9 cellular contexts compared by ENCODE assay signal in genomic region chr19:49056902-49057596, GRCh38. TPM values are rescaled to one million over a fixed set of nuclear protein-coding genes. Genes with fewer than 3 reads are reported as not detected.
A peak's percentile ranks its signal among the peaks of the same experiment; 100 is the strongest.
DNase-seq lines count a peak whose midpoint lies in the region; ATAC-seq, FAIRE-seq and TF ChIP-seq lines count a peak whose summit lies in the region.
"Not testable (repeated sequence)": the region's sequence is repeated elsewhere in the genome, so short reads cannot be mapped to it uniquely, and the experiment has no call there.
"Had no signal": no experiment of that assay in that cellular context is flagged by ENCODE, and none has a peak within 500 bp of the region (broad histone marks: within the 10 kb centered on the region; RNA-seq: fewer than 3 reads in every experiment).

No MANE protein-coding gene starts in this region.

- ATAC-seq in activated B cell treated with CpG ODN at 0.5 μM for 24 hours (ENCODE audit: low read depth); K562; stimulated activated memory B cell treated with anti-CD40 and anti-IgM and Interleukin-4, amounts not matched to agents 10 μg/mL and 1 μg/mL and 100 μg/mL, for 72 hours: not testable (repeated sequence)
- ATAC-seq in esophagus mucosa = peak; percentile 6

- H3K36me3 ChIP-seq in K562 (ENCODE audit: control insufficient read depth, insufficient read depth, low read length) = not testable (repeated sequence)

- not testable (repeated sequence) for TF ChIP-seq POLR2A in K562 (conservative IDR thresholded peaks at IDR 0.05)

- not testable (repeated sequence) for H3K9me3 ChIP-seq in AG04450 (ENCODE audit: control insufficient read depth, insufficient read depth, low read length); K562 (replicated peaks; ENCODE audit: control insufficient read depth, insufficient read depth, low read depth, low read length)

- peak; percentile 48 for FAIRE-seq in K562 (lab: Jason Lieb, UNC)

- H3K27me3 ChIP-seq in AG04450 (ENCODE audit: control insufficient read depth, insufficient read depth, low read length) = not testable (repeated sequence)
- peaks cover 14 to 54% of the 10 kb centered on the region in 2 experiments; a peak in 3 of 5 replicates for H3K27me3 ChIP-seq in K562 (ENCODE audit: control insufficient read depth in 2 of 2, insufficient read depth in 2 of 2, low read length in 2 of 2)

- peak overlapping the region; percentile 79 for H3K4me3 Mint-ChIP-seq in activated B cell treated with CpG ODN at 0.5 μM for 24 hours
- peak overlapping the region; percentile 81 to 92 (median 89) for H3K4me3 Mint-ChIP-seq in immature natural killer cell
- peak overlapping the region; percentile 72 for H3K4me3 Mint-ChIP-seq in nephron progenitor cell
- H3K4me3 Mint-ChIP-seq in stimulated activated memory B cell treated with anti-CD40 and anti-IgM and Interleukin-4, amounts not matched to agents 10 μg/mL and 1 μg/mL and 100 μg/mL, for 72 hours = peak overlapping the region; percentile 83

- not testable (repeated sequence) for TF ChIP-seq EP300 in K562 (IDR thresholded peaks at IDR 0.05; ENCODE audit: low read length)

- peak; percentile 10; the same call in 1 of the 2 replicates for TF ChIP-seq CTCF in AG04450 (IDR thresholded peaks at IDR 0.05; ENCODE audit: low read depth, low read length)
- not testable (repeated sequence) for TF ChIP-seq CTCF in HFF-Myc (IDR thresholded peaks at IDR 0.05; ENCODE audit: low read depth, low read length, missing control alignments); activated B cell treated with CpG ODN at 0.5 μM for 24 hours (IDR thresholded peaks at IDR 0.05); K562 (IDR thresholded peaks at IDR 0.05 in 2 of 3, conservative IDR thresholded peaks at IDR 0.05 in 1 of 3; ENCODE audit: insufficient read depth in 2 of 3, low read depth in 1 of 3, low read length in 3 of 3); nephron progenitor cell (IDR thresholded peaks at IDR 0.05)

- H3K36me3 Mint-ChIP-seq in activated B cell treated with CpG ODN at 0.5 μM for 24 hours (ENCODE audit: low read depth); immature natural killer cell; nephron progenitor cell (ENCODE audit: low read depth); stimulated activated memory B cell treated with anti-CD40 and anti-IgM and Interleukin-4, amounts not matched to agents 10 μg/mL and 1 μg/mL and 100 μg/mL, for 72 hours: not testable (repeated sequence)

- H3K4me2 ChIP-seq in K562 (ENCODE audit: insufficient read depth, low read length) = peak overlapping the region; percentile 82

- not testable (repeated sequence) for H3K9me3 Mint-ChIP-seq in activated B cell treated with CpG ODN at 0.5 μM for 24 hours; immature natural killer cell; nephron progenitor cell; stimulated activated memory B cell treated with anti-CD40 and anti-IgM and Interleukin-4, amounts not matched to agents 10 μg/mL and 1 μg/mL and 100 μg/mL, for 72 hours

- H3K4me1 Mint-ChIP-seq in activated B cell treated with CpG ODN at 0.5 μM for 24 hours (peaks cover 24% of the 10 kb centered on the region), immature natural killer cell (peaks cover 18 to 20% of the 10 kb centered on the region in 2 donors), nephron progenitor cell (peaks cover 38% of the 10 kb centered on the region)
- H3K4me1 Mint-ChIP-seq in stimulated activated memory B cell treated with anti-CD40 and anti-IgM and Interleukin-4, amounts not matched to agents 10 μg/mL and 1 μg/mL and 100 μg/mL, for 72 hours = peaks cover 27% of the 10 kb centered on the region

- CTCF ChIA-PET in AG04450 (lab: Charles Lee) (interaction anchor here (0.7 to 2.4 kb wide), 9 partner anchors 12 to 142 kb away, joined by 3 to 18 read pairs (median 5); partner anchors contain the start of genes GYS1 and RUVBL2), activated B cell treated with CpG ODN at 0.5 μM for 24 hours (lab: Charles Lee) (interaction anchor here (0.9 to 1.3 kb wide), 4 partner anchors 12 to 151 kb away, joined by 3 to 5 read pairs (median 3); partner anchors contain the start of genes GYS1 and RUVBL2)
- CTCF ChIA-PET in K562 (lab: Yijun Ruan, JAX; ENCODE audit: low intra/inter-chr PET ratio) = not testable (repeated sequence)

- H4K20me1 ChIP-seq in K562 (replicated peaks; ENCODE audit: control insufficient read depth, insufficient read depth, low read length) = not testable (repeated sequence)

- BruUV-seq in K562 (replicated peaks; lab: Mats Ljungman, UMichigan) = not testable (repeated sequence)

- DNase-seq in AG04450 (ENCODE audit: low read depth, low spot score); HFF-Myc (ENCODE audit: extremely low read depth, low read depth); K562 (ENCODE audit: extremely low read depth in 1 of 4, low spot score in 3 of 4); nephron progenitor cell: not testable (repeated sequence)
- DNase-seq in activated B cell treated with CpG ODN at 0.5 μM for 24 hours = peak; percentile 27
- DNase-seq in immature natural killer cell = peak in 2 of 3 donors; percentile 9 to 19

- 34% methylated on average over 20 of the region's 34 CpGs for WGBS in K562 (ENCODE audit: insufficient coverage, low coverage, missing lambda C conversion rate)

- not testable (repeated sequence) for H3K9me1 ChIP-seq in K562 (ENCODE audit: control insufficient read depth, insufficient read depth, low read length)

- H3K4me3 ChIP-seq in AG04450 (ENCODE audit: low read depth, low read length) (peak overlapping the region; percentile 64), HFF-Myc (replicated peaks; ENCODE audit: low read depth, low read length) (peak overlapping the region; percentile 42)
- H3K4me3 ChIP-seq in K562 = not testable (repeated sequence)

- peaks cover 2 to 34% of the 10 kb centered on the region in 2 experiments; a peak in 3 of 5 replicates for H3K4me1 ChIP-seq in K562 (replicated peaks in 1 of 2; ENCODE audit: control insufficient read depth in 2 of 2, insufficient read depth in 2 of 2, low read length in 2 of 2)

- not testable (repeated sequence) for H3K27ac ChIP-seq in AG04450 (ENCODE audit: low read depth, low read length); K562 (ENCODE audit: extremely low read depth, low read depth, low read length)

- POLR2A ChIA-PET in AG04450 (lab: Yijun Ruan, JAX) = interaction anchor here (0.6 to 1.2 kb wide), 4 partner anchors 8 to 1338 kb away, joined by 3 read pairs; partner anchors contain the start of genes GYS1, NTF4 and RUVBL2
- POLR2A ChIA-PET in activated B cell treated with CpG ODN at 0.5 μM for 24 hours (lab: Charles Lee) = interaction anchor here (0.6 to 1.0 kb wide), 2 partner anchors 63 to 434 kb away, joined by 3 to 7 read pairs; partner anchors contain the start of gene RUVBL2
- POLR2A ChIA-PET in K562 (lab: Yijun Ruan, JAX) = interaction anchor here (0.6 to 1.2 kb wide), 3 partner anchors 10 to 93 kb away, joined by 3 to 5 read pairs (median 4); no protein-coding TSS in a partner anchor

- H2AFZ ChIP-seq in K562 (ENCODE audit: low read depth, low read length) = peak overlapping the region; percentile 96; the same call in 1 of the 2 replicates

- H3K9ac ChIP-seq in K562 (ENCODE audit: insufficient read depth in 1 of 2, low read depth in 2 of 2, low read length in 2 of 2) = peak overlapping the region in 1 of 2 experiments; percentile 91; a peak in 2 of 4 replicates

- H3K27ac Mint-ChIP-seq in activated B cell treated with CpG ODN at 0.5 μM for 24 hours; nephron progenitor cell; stimulated activated memory B cell treated with anti-CD40 and anti-IgM and Interleukin-4, amounts not matched to agents 10 μg/mL and 1 μg/mL and 100 μg/mL, for 72 hours: not testable (repeated sequence)
- H3K27ac Mint-ChIP-seq in immature natural killer cell = peak overlapping the region in 1 of 6 donors; percentile 27

- in situ Hi-C loops in K562 (cut with MboI) = not testable (repeated sequence)

- intact Hi-C loops in activated B cell treated with CpG ODN at 0.5 μM for 24 hours (cut with micrococcal nuclease) = loop anchor here (5.0 kb wide), 1 partner anchor 40 kb away; the partner anchor contains the start of gene LHB
- intact Hi-C loops in K562 (cut with micrococcal nuclease) = not testable (repeated sequence)

- not testable (repeated sequence) for TF ChIP-seq RAD21 in K562 (CRISPR knock-in tag; conservative IDR thresholded peaks at IDR 0.05 in 1 of 2, IDR thresholded peaks at IDR 0.05 in 1 of 2)

- peaks cover 33% of the 10 kb centered on the region for H3K27me3 Mint-ChIP-seq in activated B cell treated with CpG ODN at 0.5 μM for 24 hours
- H3K27me3 Mint-ChIP-seq in immature natural killer cell (ENCODE audit: low read depth in 3 of 3) = peaks cover 10 to 20% (median 13%) of the 10 kb centered on the region in 3 donors
- H3K27me3 Mint-ChIP-seq in nephron progenitor cell (ENCODE audit: low read depth, poor library complexity) = peaks cover 47% of the 10 kb centered on the region
- H3K27me3 Mint-ChIP-seq in stimulated activated memory B cell treated with anti-CD40 and anti-IgM and Interleukin-4, amounts not matched to agents 10 μg/mL and 1 μg/mL and 100 μg/mL, for 72 hours = peaks cover 78% of the 10 kb centered on the region

- not testable (repeated sequence) for H3K79me2 ChIP-seq in K562 (ENCODE audit: control insufficient read depth, insufficient read depth, low read length)

RNA-seq across cellular contexts. Expression of gene CGB7, which starts 0.5 kb away (rescaled TPM):
- polyA plus RNA-seq in AG04450 (2011; rRNA removed) = 0.42 and 0.87 TPM in 2 replicates
- polyA minus RNA-seq in AG04450 (2011; rRNA and poly(A)+ RNA removed) = 0.30 and 0.37 TPM in 2 replicates
- not detected in 2 replicates for total RNA-seq in activated B cell treated with CpG ODN at 0.5 μM for 24 hours
- not detected in 2 replicates for total RNA-seq in K562 (2011; cell fraction: chromatin; rRNA removed; ENCODE audit: low replicate concordance)
- not detected in 2 replicates for total RNA-seq in K562 (2011; cell fraction: nucleolus; rRNA removed)
- total RNA-seq in K562 (2011; cell fraction: nucleoplasm; rRNA removed) = not detected in 2 replicates
- total RNA-seq in K562 (2014; rRNA removed) = not detected in 2 replicates
- total RNA-seq in K562 (2014; rRNA removed; fragmentation: Illumina TruSeq; extraction: Trizol) = not detected in 2 replicates
- not detected in 2 replicates for total RNA-seq in K562 (2015; rRNA removed; fragmentation: Illumina TruSeq; extraction: Trizol)
- not detected in 2 replicates for total RNA-seq in K562 (2021)
- not detected in 2 replicates for polyA plus RNA-seq in K562 (2011; rRNA removed)
- polyA plus RNA-seq in K562 (2011; cell fraction: cytosol; rRNA removed) = 0.18 TPM in 1 of 2 replicates, not detected in the other
- polyA plus RNA-seq in K562 (2011; cell fraction: nucleus; rRNA removed) = 0.06 TPM in 1 of 2 replicates, not detected in the other
- 0.04 TPM in 1 of 2 replicates, not detected in the other for polyA plus RNA-seq in K562 (2012)
- polyA plus RNA-seq in K562 (2014; fragmentation: Illumina TruSeq; extraction: Trizol) = not detected in 2 replicates
- polyA plus RNA-seq in K562 (2014; fragmentation: Nextera tagmentation; extraction: Ambion mirVana) = not detected
- polyA plus RNA-seq in K562 (2014; rRNA removed) = not detected in 2 replicates
- polyA minus RNA-seq in K562 (2011; rRNA and poly(A)+ RNA removed) = not detected in 2 replicates
- polyA minus RNA-seq in K562 (2011; cell fraction: cytosol; rRNA and poly(A)+ RNA removed) = not detected in 2 replicates
- not detected in 2 replicates for polyA minus RNA-seq in K562 (2011; cell fraction: nucleus; rRNA and poly(A)+ RNA removed)
- 0.52 TPM for total RNA-seq in esophagus mucosa
- polyA plus RNA-seq in immature natural killer cell = not detected

RNA-seq across cellular contexts. Expression of gene NTF4, which starts 7.6 kb away (rescaled TPM):
- 0.09 and 0.30 TPM in 2 replicates for polyA plus RNA-seq in AG04450 (2011; rRNA removed)
- polyA minus RNA-seq in AG04450 (2011; rRNA and poly(A)+ RNA removed) = not detected in 2 replicates
- not detected in 2 replicates for total RNA-seq in activated B cell treated with CpG ODN at 0.5 μM for 24 hours
- total RNA-seq in K562 (2011; cell fraction: chromatin; rRNA removed; ENCODE audit: low replicate concordance) = not detected in 2 replicates
- total RNA-seq in K562 (2011; cell fraction: nucleolus; rRNA removed) = not detected in 2 replicates
- not detected in 2 replicates for total RNA-seq in K562 (2011; cell fraction: nucleoplasm; rRNA removed)
- not detected in 2 replicates for total RNA-seq in K562 (2014; rRNA removed)
- not detected in 2 replicates for total RNA-seq in K562 (2014; rRNA removed; fragmentation: Illumina TruSeq; extraction: Trizol)
- not detected in 2 replicates for total RNA-seq in K562 (2015; rRNA removed; fragmentation: Illumina TruSeq; extraction: Trizol)
- total RNA-seq in K562 (2021) = not detected in 2 replicates
- polyA plus RNA-seq in K562 (2011; rRNA removed) = not detected in 2 replicates
- polyA plus RNA-seq in K562 (2011; cell fraction: cytosol; rRNA removed) = not detected in 2 replicates
- polyA plus RNA-seq in K562 (2011; cell fraction: nucleus; rRNA removed) = not detected in 2 replicates
- polyA plus RNA-seq in K562 (2012) = 0.18 TPM in 1 of 2 replicates, not detected in the other
- polyA plus RNA-seq in K562 (2014; fragmentation: Illumina TruSeq; extraction: Trizol) = not detected in 2 replicates
- not detected for polyA plus RNA-seq in K562 (2014; fragmentation: Nextera tagmentation; extraction: Ambion mirVana)
- polyA plus RNA-seq in K562 (2014; rRNA removed) = not detected in 2 replicates
- polyA minus RNA-seq in K562 (2011; rRNA and poly(A)+ RNA removed) = not detected in 2 replicates
- polyA minus RNA-seq in K562 (2011; cell fraction: cytosol; rRNA and poly(A)+ RNA removed) = not detected in 2 replicates
- polyA minus RNA-seq in K562 (2011; cell fraction: nucleus; rRNA and poly(A)+ RNA removed) = not detected in 2 replicates
- total RNA-seq in esophagus mucosa = 5.6 TPM
- not detected for polyA plus RNA-seq in immature natural killer cell

RNA-seq across cellular contexts. Expression of gene CGB8, which starts 8.1 kb away (rescaled TPM):
- polyA plus RNA-seq in AG04450 (2011; rRNA removed) (not detected in 2 replicates), K562 (2011; rRNA removed) (not detected in 2 replicates), K562 (2014; fragmentation: Illumina TruSeq; extraction: Trizol) (not detected in 2 replicates), K562 (2014; fragmentation: Nextera tagmentation; extraction: Ambion mirVana) (not detected), K562 (2014; rRNA removed) (not detected in 2 replicates), immature natural killer cell (not detected)
- not detected in 2 replicates for polyA minus RNA-seq in AG04450 (2011; rRNA and poly(A)+ RNA removed)
- total RNA-seq in activated B cell treated with CpG ODN at 0.5 μM for 24 hours (not detected in 2 replicates), K562 (2014; rRNA removed) (not detected in 2 replicates), K562 (2014; rRNA removed; fragmentation: Illumina TruSeq; extraction: Trizol) (not detected in 2 replicates), K562 (2015; rRNA removed; fragmentation: Illumina TruSeq; extraction: Trizol) (not detected in 2 replicates), K562 (2021) (not detected in 2 replicates), esophagus mucosa (not detected)
- total RNA-seq in K562 (2011; cell fraction: chromatin; rRNA removed; ENCODE audit: low replicate concordance) = not detected in 2 replicates
- not detected in 2 replicates for total RNA-seq in K562 (2011; cell fraction: nucleolus; rRNA removed)
- total RNA-seq in K562 (2011; cell fraction: nucleoplasm; rRNA removed) = not detected in 2 replicates
- polyA plus RNA-seq in K562 (2011; cell fraction: cytosol; rRNA removed) = not detected in 2 replicates
- not detected in 2 replicates for polyA plus RNA-seq in K562 (2011; cell fraction: nucleus; rRNA removed)
- not detected in 2 replicates for polyA plus RNA-seq in K562 (2012)
- not detected in 2 replicates for polyA minus RNA-seq in K562 (2011; rRNA and poly(A)+ RNA removed)
- not detected in 2 replicates for polyA minus RNA-seq in K562 (2011; cell fraction: cytosol; rRNA and poly(A)+ RNA removed)
- not detected in 2 replicates for polyA minus RNA-seq in K562 (2011; cell fraction: nucleus; rRNA and poly(A)+ RNA removed)
- total RNA-seq: foreskin keratinocyte had no signal
- polyA plus RNA-seq: foreskin keratinocyte had no signal

RNA-seq across cellular contexts. Expression of gene CGB5, which starts 13.4 kb away (rescaled TPM):
- polyA plus RNA-seq in AG04450 (2011; rRNA removed) = not detected in 2 replicates
- polyA minus RNA-seq in AG04450 (2011; rRNA and poly(A)+ RNA removed) = not detected in 2 replicates
- total RNA-seq in activated B cell treated with CpG ODN at 0.5 μM for 24 hours = not detected in 2 replicates
- total RNA-seq in K562 (2011; cell fraction: chromatin; rRNA removed; ENCODE audit: low replicate concordance) = not detected in 2 replicates
- total RNA-seq in K562 (2011; cell fraction: nucleolus; rRNA removed) = not detected in 2 replicates
- total RNA-seq in K562 (2011; cell fraction: nucleoplasm; rRNA removed) = not detected in 2 replicates
- not detected in 2 replicates for total RNA-seq in K562 (2014; rRNA removed)
- total RNA-seq in K562 (2014; rRNA removed; fragmentation: Illumina TruSeq; extraction: Trizol) = not detected in 2 replicates
- not detected in 2 replicates for total RNA-seq in K562 (2015; rRNA removed; fragmentation: Illumina TruSeq; extraction: Trizol)
- total RNA-seq in K562 (2021) = not detected in 2 replicates
- not detected in 2 replicates for polyA plus RNA-seq in K562 (2011; rRNA removed)
- not detected in 2 replicates for polyA plus RNA-seq in K562 (2011; cell fraction: cytosol; rRNA removed)
- polyA plus RNA-seq in K562 (2011; cell fraction: nucleus; rRNA removed) = not detected in 2 replicates
- polyA plus RNA-seq in K562 (2012) = not detected in 2 replicates
- not detected in 2 replicates for polyA plus RNA-seq in K562 (2014; fragmentation: Illumina TruSeq; extraction: Trizol)
- polyA plus RNA-seq in K562 (2014; fragmentation: Nextera tagmentation; extraction: Ambion mirVana) = not detected
- not detected in 2 replicates for polyA plus RNA-seq in K562 (2014; rRNA removed)
- not detected in 2 replicates for polyA minus RNA-seq in K562 (2011; rRNA and poly(A)+ RNA removed)
- polyA minus RNA-seq in K562 (2011; cell fraction: cytosol; rRNA and poly(A)+ RNA removed) = not detected in 2 replicates
- not detected in 2 replicates for polyA minus RNA-seq in K562 (2011; cell fraction: nucleus; rRNA and poly(A)+ RNA removed)
- total RNA-seq in esophagus mucosa = not detected
- not detected for polyA plus RNA-seq in immature natural killer cell
- total RNA-seq: foreskin keratinocyte had no signal

RNA-seq across cellular contexts. Expression of gene KCNA7, which starts 15.4 kb away (rescaled TPM):
- polyA plus RNA-seq in AG04450 (2011; rRNA removed) (not detected in 2 replicates), K562 (2011; rRNA removed) (not detected in 2 replicates), K562 (2014; fragmentation: Illumina TruSeq; extraction: Trizol) (0.04 TPM in 1 of 2 replicates, not detected in the other), K562 (2014; fragmentation: Nextera tagmentation; extraction: Ambion mirVana) (not detected), K562 (2014; rRNA removed) (not detected in 2 replicates), immature natural killer cell (not detected)
- not detected in 2 replicates for polyA minus RNA-seq in AG04450 (2011; rRNA and poly(A)+ RNA removed)
- total RNA-seq in activated B cell treated with CpG ODN at 0.5 μM for 24 hours (not detected in 2 replicates), K562 (2014; rRNA removed) (0.04 and 0.05 TPM in 2 replicates), K562 (2014; rRNA removed; fragmentation: Illumina TruSeq; extraction: Trizol) (0.04 TPM in 1 of 2 replicates, not detected in the other), K562 (2015; rRNA removed; fragmentation: Illumina TruSeq; extraction: Trizol) (not detected in 2 replicates), K562 (2021) (not detected in 2 replicates), esophagus mucosa (not detected)
- 0.12 TPM in 1 of 2 replicates, not detected in the other for total RNA-seq in K562 (2011; cell fraction: chromatin; rRNA removed; ENCODE audit: low replicate concordance)
- 0.13 and 0.17 TPM in 2 replicates for total RNA-seq in K562 (2011; cell fraction: nucleolus; rRNA removed)
- total RNA-seq in K562 (2011; cell fraction: nucleoplasm; rRNA removed) = 0.15 TPM in 1 of 2 replicates, not detected in the other
- polyA plus RNA-seq in K562 (2011; cell fraction: cytosol; rRNA removed) = 0.01 TPM in 1 of 2 replicates, not detected in the other
- polyA plus RNA-seq in K562 (2011; cell fraction: nucleus; rRNA removed) = not detected in 2 replicates
- 0.01 and 0.04 TPM in 2 replicates for polyA plus RNA-seq in K562 (2012)
- polyA minus RNA-seq in K562 (2011; rRNA and poly(A)+ RNA removed) = 0.06 and 0.07 TPM in 2 replicates
- polyA minus RNA-seq in K562 (2011; cell fraction: cytosol; rRNA and poly(A)+ RNA removed) = not detected in 2 replicates
- polyA minus RNA-seq in K562 (2011; cell fraction: nucleus; rRNA and poly(A)+ RNA removed) = not detected in 2 replicates
- total RNA-seq: foreskin keratinocyte had no signal
- polyA plus RNA-seq: foreskin keratinocyte had no signal
